In genomic region chr9:101791938-101792337, GRCh38 we compare ENCODE assay signal across 1 cellular context.
TF ChIP-seq lines count a peak whose summit lies in the region.

No MANE protein-coding gene starts in this region.

TF ChIP-seq in K562, 482 proteins besides CTCF, POLR2A, EP300 and RAD21 (continued from another document and continues in another):
- TF ChIP-seq MLX (CRISPR knock-in tag; conservative IDR thresholded peaks at IDR 0.05) (no peak), BDP1 (IDR thresholded peaks at IDR 0.05; ENCODE audit: insufficient read depth, insufficient read length) (no peak), RAD51 (IDR thresholded peaks at IDR 0.05; ENCODE audit: borderline replicate concordance, low read depth) (no peak), NR0B1 (IDR thresholded peaks at IDR 0.05; ENCODE audit: partially characterized antibody) (no peak), DEAF1 (CRISPR knock-in tag; IDR thresholded peaks at IDR 0.05) (peak; percentile 67), RBM22 (IDR thresholded peaks at IDR 0.05; ENCODE audit: low read depth, low read length, poor library complexity, severe bottlenecking) (no peak), CREB1 (IDR thresholded peaks at IDR 0.05) (no peak), CREB1 (CRISPR knock-in tag; IDR thresholded peaks at IDR 0.05) (no peak), ZFP1 (CRISPR knock-in tag; IDR thresholded peaks at IDR 0.05) (no peak), UBTF (IDR thresholded peaks at IDR 0.05; ENCODE audit: borderline replicate concordance in 1 of 2, low read depth in 2 of 2, low read length in 2 of 2) (no peak), RBM25 (IDR thresholded peaks at IDR 0.05; ENCODE audit: low read depth, low read length, severe bottlenecking) (no peak), HMG20A (CRISPR knock-in tag; conservative IDR thresholded peaks at IDR 0.05) (no peak), ATF3 (IDR thresholded peaks at IDR 0.05) (no peak), ATF3 (CRISPR knock-in tag; conservative IDR thresholded peaks at IDR 0.05) (no peak), NR2C2 (CRISPR knock-in tag; IDR thresholded peaks at IDR 0.05) (no peak), NR2C2 (tag; IDR thresholded peaks at IDR 0.05) (no peak), GATAD2B (IDR thresholded peaks at IDR 0.05; ENCODE audit: borderline replicate concordance) (no peak), PCBP2 (IDR thresholded peaks at IDR 0.05; ENCODE audit: low read depth, low read length, poor library complexity, severe bottlenecking) (no peak), ZNF12 (CRISPR knock-in tag; IDR thresholded peaks at IDR 0.05) (no peak), HMGXB4 (CRISPR knock-in tag; IDR thresholded peaks at IDR 0.05) (no peak), ZNF140 (CRISPR knock-in tag; IDR thresholded peaks at IDR 0.05) (no peak), SMAD1 (IDR thresholded peaks at IDR 0.05; ENCODE audit: low read depth, low read length, partially characterized antibody) (no peak), ZKSCAN3 (CRISPR knock-in tag; IDR thresholded peaks at IDR 0.05) (no peak), HES1 (IDR thresholded peaks at IDR 0.05; ENCODE audit: low read depth) (no peak), CREM (IDR thresholded peaks at IDR 0.05; ENCODE audit: low read depth) (no peak), RBM34 (IDR thresholded peaks at IDR 0.05; ENCODE audit: borderline replicate concordance, insufficient read depth, low read length) (no peak), RERE (CRISPR knock-in tag; IDR thresholded peaks at IDR 0.05; ENCODE audit: borderline replicate concordance) (no peak), MCM7 (IDR thresholded peaks at IDR 0.05) (no peak), ZNF347 (CRISPR knock-in tag; IDR thresholded peaks at IDR 0.05; ENCODE audit: low read depth) (no peak), PTBP1 (IDR thresholded peaks at IDR 0.05; ENCODE audit: low read depth, low read length) (no peak), POLR2AphosphoS2 (IDR thresholded peaks at IDR 0.05; ENCODE audit: low read length) (no peak), ZBTB11 (CRISPR knock-in tag; IDR thresholded peaks at IDR 0.05) (no peak), PATZ1 (CRISPR knock-in tag; IDR thresholded peaks at IDR 0.05; ENCODE audit: borderline replicate concordance) (no peak), TOE1 (IDR thresholded peaks at IDR 0.05; ENCODE audit: borderline replicate concordance) (0 out of 2 replicates have a peak, but pooled peaks have one; percentile 26), TOE1 (CRISPR knock-in tag; IDR thresholded peaks at IDR 0.05; ENCODE audit: borderline replicate concordance, low read depth) (no peak), MLLT1 (IDR thresholded peaks at IDR 0.05) (0 out of 4 replicates have a peak, but pooled peaks of 1 of the 2 experiments have one; percentile 39), ZNF583 (CRISPR knock-in tag; IDR thresholded peaks at IDR 0.05) (no peak), JUNB (CRISPR knock-in tag; conservative IDR thresholded peaks at IDR 0.05) (no peak)
